20 cellular contexts compared by ENCODE assay signal in genomic region chr5:68245325-68245724, GRCh38. TPM values are rescaled to one million over a fixed set of nuclear protein-coding genes. Genes with fewer than 3 reads are reported as not detected.
A peak's percentile ranks its signal among the peaks of the same experiment; 100 is the strongest.
DNase-seq lines count a peak whose midpoint lies in the region; ATAC-seq and TF ChIP-seq lines count a peak whose summit lies in the region.
"Had no signal": no experiment of that assay in that cellular context is flagged by ENCODE, and none has a peak within 500 bp of the region (broad histone marks: within the 10 kb centered on the region; RNA-seq: fewer than 3 reads in every experiment).

No MANE protein-coding gene starts in this region.

- peak overlapping the region in 1 of 5 donors; percentile 9 for H3K4me3 Mint-ChIP-seq in immature natural killer cell
- H3K4me3 Mint-ChIP-seq: CD8-positive, alpha-beta memory T cell; stimulated activated memory B cell treated with anti-CD40 and anti-IgM and Interleukin-4, amounts not matched to agents 10 μg/mL and 1 μg/mL and 100 μg/mL, for 72 hours; type B pancreatic cell had no signal

- H3K9me3 ChIP-seq in heart left ventricle (no peaks in the 10 kb centered on the region), uterus (no peaks in the 10 kb centered on the region)

- peak in 2 of 4 donors; percentile 33 to 40 for ATAC-seq in heart left ventricle
- no peak for ATAC-seq in Right ventricle myocardium superior (ENCODE audit: poor library complexity)
- ATAC-seq: activated CD4-positive, CD25-positive, alpha-beta regulatory T cell treated with anti-CD3 and anti-CD28 coated beads, Interleukin-2, amount 50 U/mL, for 24 hours; K562; stimulated activated memory B cell treated with anti-CD40 and anti-IgM and Interleukin-4, amounts not matched to agents 10 μg/mL and 1 μg/mL and 100 μg/mL, for 72 hours had no signal

- peak overlapping the region in 8 of 12 donors; percentile 9 to 45 (median 24) for H3K27ac ChIP-seq in heart left ventricle
- H3K27ac ChIP-seq in uterus: peak overlapping the region in 1 of 2 donors; percentile 8
- H3K27ac ChIP-seq: epithelial cell of prostate, HL-60 had no signal

- H3K36me3 ChIP-seq in heart left ventricle (peaks cover 0 to 6% (median 0%) of the 10 kb centered on the region in 9 donors), uterus (no peaks in the 10 kb centered on the region)

- peaks cover 87 to 93% of the 10 kb centered on the region in 2 donors for H3K4me1 Mint-ChIP-seq in immature natural killer cell

- 13 to 26% (median 19%) methylated on average over 3 of the region's 3 CpGs for WGBS in heart left ventricle, 4 donors

- H3K4me1 ChIP-seq in heart left ventricle (peaks cover 10 to 98% (median 78%) of the 10 kb centered on the region in 12 donors), uterus (peaks cover 6 to 15% of the 10 kb centered on the region in 2 donors)

- no peak for TF ChIP-seq POLR2A in heart left ventricle (IDR thresholded peaks at IDR 0.05)
- TF ChIP-seq POLR2A in uterus (IDR thresholded peaks at IDR 0.05): no peak

- no peaks in the 10 kb centered on the region for H3K9me3 Mint-ChIP-seq in immature natural killer cell
- H3K9me3 Mint-ChIP-seq: CD8-positive, alpha-beta memory T cell; stimulated activated memory B cell treated with anti-CD40 and anti-IgM and Interleukin-4, amounts not matched to agents 10 μg/mL and 1 μg/mL and 100 μg/mL, for 72 hours; type B pancreatic cell had no signal

- intact Hi-C loops in heart left ventricle (cut with DNase I) (no loop called here), Right ventricle myocardium superior (cut with DNase I) (no loop called here), uterus (cut with DNase I; ENCODE audit: low total_unique reads) (no loop called here)

- TF ChIP-seq CTCF in heart left ventricle (IDR thresholded peaks at IDR 0.05) (no peak), uterus (IDR thresholded peaks at IDR 0.05) (no peak)

- DNase-seq in heart left ventricle (no peak), Right ventricle myocardium superior (no peak), RPMI7951 (ENCODE audit: low read depth) (peak; percentile 81), immature natural killer cell (no peak), superior temporal gyrus (ENCODE audit: extremely low spot score) (peak; percentile 50), uterus (no peak)
- DNase-seq in activated naive CD4-positive, alpha-beta T cell treated with anti-CD3 and anti-CD28 coated beads, Interleukin-2, amount 50 U/mL, for 16 hours: no peak
- DNase-seq in stimulated activated CD4-positive, alpha-beta T cell treated with anti-CD3 and anti-CD28 coated beads, Interleukin-12 subunit alpha, Interleukin-12 subunit beta, amount 100 ng/mL, for 4 hours: no peak
- DNase-seq: activated effector memory CD4-positive, alpha-beta T cell treated with Interleukin-2 at 50 U/mL for 16 hours; CD8-positive, alpha-beta memory T cell; NCI-H1092 treated with DMSO at 0.1 percent for 48 hours; NCI-H226; SIG-M5; T-helper 2 cell had no signal

- H3K27me3 ChIP-seq in heart left ventricle (no peaks in the 10 kb centered on the region), uterus (no peaks in the 10 kb centered on the region)

- peak overlapping the region in 5 of 6 donors; percentile 3 to 67 (median 56) for H3K27ac Mint-ChIP-seq in immature natural killer cell
- H3K27ac Mint-ChIP-seq: stimulated activated memory B cell treated with anti-CD40 and anti-IgM and Interleukin-4, amounts not matched to agents 10 μg/mL and 1 μg/mL and 100 μg/mL, for 72 hours; type B pancreatic cell had no signal

- peaks cover 0 to 8% (median 4%) of the 10 kb centered on the region in 3 donors for H3K27me3 Mint-ChIP-seq in immature natural killer cell (ENCODE audit: low read depth in 3 of 3)
- H3K27me3 Mint-ChIP-seq: stimulated activated memory B cell treated with anti-CD40 and anti-IgM and Interleukin-4, amounts not matched to agents 10 μg/mL and 1 μg/mL and 100 μg/mL, for 72 hours; type B pancreatic cell had no signal

- H3K4me3 ChIP-seq in heart left ventricle (no peak overlapping the region), uterus (no peak overlapping the region)
- H3K4me3 ChIP-seq: K562 had no signal

- H3K36me3 Mint-ChIP-seq in immature natural killer cell: peaks cover 0 to 4% (median 0%) of the 10 kb centered on the region in 3 donors
- H3K36me3 Mint-ChIP-seq: stimulated activated memory B cell treated with anti-CD40 and anti-IgM and Interleukin-4, amounts not matched to agents 10 μg/mL and 1 μg/mL and 100 μg/mL, for 72 hours had no signal

RNA-seq across cellular contexts. Expression of gene PIK3R1, which starts 29.8 kb away (rescaled TPM):
- total RNA-seq in heart left ventricle (100 to 1,000 TPM in 6 of 9 donors, 10 to 100 TPM in 3; 80.3 to 221 (median 147) TPM), Right ventricle myocardium superior (103 TPM), uterus (100 to 1,000 TPM; 101 to 358 (median 190) TPM)
- polyA plus RNA-seq in heart left ventricle (10 to 100 TPM; 16.3 to 65.2 TPM), immature natural killer cell (10 to 100 TPM; 62.7 to 80.0 (median 66.8) TPM)
- 19.5 and 24.5 TPM in 2 replicates for total RNA-seq in RPMI7951 (2014; rRNA removed; shearing (Covaris generic))

Comparison
In these comparisons a context has a peak if more than half of its experiments do, and no peak if none do; other contexts are left out.
1. DNase-seq: peak in RPMI7951 (single experiment) and superior temporal gyrus (single experiment); none in heart left ventricle (0 of 5), Right ventricle myocardium superior (single experiment), immature natural killer cell (0 of 3), uterus (0 of 2), activated naive CD4-positive, alpha-beta T cell treated with anti-CD3 and anti-CD28 coated beads, Interleukin-2, amount 50 U/mL, for 16 hours (single experiment) and stimulated activated CD4-positive, alpha-beta T cell treated with anti-CD3 and anti-CD28 coated beads, Interleukin-12 subunit alpha, Interleukin-12 subunit beta, amount 100 ng/mL, for 4 hours (single experiment).